ENCODE assay signal across 34 cellular contexts in the genomic region with DNA sequence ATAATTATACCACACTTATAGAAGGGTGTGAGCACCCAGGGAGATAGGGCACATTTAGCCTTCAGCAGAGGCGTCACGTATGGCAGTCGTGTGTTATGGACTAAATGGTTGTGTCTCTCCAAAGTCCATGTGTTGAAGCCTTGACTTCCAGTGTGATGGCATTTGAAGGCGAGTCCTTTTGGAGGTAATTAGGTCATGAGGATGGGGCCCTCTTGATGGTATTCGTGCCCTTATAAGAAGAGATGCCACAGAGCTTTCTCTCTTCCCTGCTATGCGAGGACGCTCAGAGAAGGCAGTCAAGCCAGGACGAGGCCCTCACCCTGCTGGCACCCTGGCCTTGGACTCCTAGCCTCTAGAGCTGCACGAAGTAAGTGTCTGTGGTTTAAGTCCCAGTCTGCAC.
"Had no signal": no experiment of that assay in that cellular context is flagged by ENCODE, and none has a peak within 500 bp of the region (broad histone marks: within the 10 kb centered on the region; RNA-seq: fewer than 3 reads in every experiment).

No MANE protein-coding gene starts in this region.

- H3K36me3 ChIP-seq: MG63 had no signal

- H3K9me3 ChIP-seq: MG63 had no signal

- DNase-seq: Karpas-422, Kasumi-1, MG63, MM.1S, MV-4-11, NCI-H1048, NCI-H1092, NCI-H1092 treated with DMSO at 0.1 percent for 48 hours, NCI-H1105, NCI-H1105 treated with DMSO at 0.1 percent for 48 hours, NCI-H1417, NCI-H1417 treated with DMSO at 0.1 percent for 48 hours, NCI-H1436, NCI-H1436 treated with DMSO at 0.1 percent for 48 hours, NCI-H146, NCI-H1694, NCI-H1694 treated with DMSO at 0.1 percent for 48 hours, NCI-H187, NCI-H187 treated with DMSO at 0.1 percent for 48 hours, NCI-H1930, NCI-H2029, NCI-H2029 treated with DMSO at 0.1 percent for 48 hours, NCI-H2081, NCI-H2081 treated with DMSO at 0.1 percent for 48 hours, NCI-H2107, NCI-H2171, NCI-H2171 treated with DMSO at 0.1 percent for 48 hours, NCI-H2227 treated with DMSO at 0.1 percent for 48 hours, NCI-H226, NCI-H345, NCI-H446, NCI-H446 treated with DMSO at 0.1 percent for 48 hours, NCI-H510A, NCI-H510A treated with DMSO at 0.1 percent for 48 hours had no signal

- H3K27me3 ChIP-seq: MG63 had no signal

- H3K4me3 ChIP-seq: MG63 had no signal
